In the genomic region with DNA sequence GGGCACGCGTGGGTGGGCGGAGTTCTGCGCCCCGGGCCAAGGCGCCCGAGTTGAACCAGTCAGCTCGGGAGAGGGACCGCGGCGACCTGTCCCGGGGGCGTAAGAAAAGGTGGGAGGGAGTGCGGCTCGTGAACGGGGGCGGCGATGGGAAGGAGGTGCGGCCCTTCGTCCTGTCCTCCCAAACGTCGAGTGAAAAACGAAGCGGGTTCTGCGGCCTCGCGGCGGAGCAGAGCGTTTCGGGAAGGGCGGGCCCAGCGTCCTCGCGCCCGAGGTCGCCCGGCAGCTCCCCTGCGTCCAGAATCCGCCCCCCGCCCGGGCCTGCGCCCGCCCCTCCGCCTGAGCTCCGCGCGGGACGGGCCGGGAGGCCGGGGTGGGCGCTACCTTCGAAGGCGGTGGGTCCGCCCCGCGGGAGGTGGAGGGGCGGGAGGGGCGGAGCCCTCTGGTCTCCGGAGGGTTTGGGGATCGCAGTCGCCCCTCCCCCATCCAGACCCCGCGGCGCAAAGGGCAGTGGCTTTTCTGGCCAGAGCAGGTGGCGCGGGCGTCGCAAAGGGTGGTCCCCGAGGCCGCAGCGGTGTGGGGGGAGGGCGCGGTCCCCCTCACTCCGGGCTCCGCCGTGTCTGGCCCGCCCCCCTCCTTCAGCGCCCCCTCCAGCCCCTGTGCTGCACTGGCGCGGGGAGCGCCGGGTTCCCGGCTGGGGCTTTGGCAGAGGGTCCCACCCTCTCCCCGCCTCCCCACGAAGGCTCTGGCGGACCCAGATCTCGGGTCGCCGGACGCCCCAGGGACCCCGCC, we compare ENCODE assay signal across 1 cellular context.
TF ChIP-seq lines count a peak whose summit lies in the region.

No MANE protein-coding gene starts in this region.

TF ChIP-seq in HepG2, 621 proteins besides CTCF, POLR2A, EP300 and RAD21 (continued from another document and continues in another):
- TF ChIP-seq KAT7 (CRISPR knock-in tag; IDR thresholded peaks at IDR 0.05; ENCODE audit: borderline replicate concordance), result no peak
- no peak for TF ChIP-seq HMG20B (CRISPR knock-in tag; conservative IDR thresholded peaks at IDR 0.05)
- peak; percentile 87; the same call in 1 of the 2 replicates for TF ChIP-seq ZSCAN25 (CRISPR knock-in tag; IDR thresholded peaks at IDR 0.05)
- peak; percentile 39; the same call in 1 of the 2 replicates for TF ChIP-seq SP4 (CRISPR knock-in tag; IDR thresholded peaks at IDR 0.05)
- TF ChIP-seq ZNF550 (CRISPR knock-in tag; IDR thresholded peaks at IDR 0.05; ENCODE audit: borderline replicate concordance), result no peak
- TF ChIP-seq, protein P1, sequence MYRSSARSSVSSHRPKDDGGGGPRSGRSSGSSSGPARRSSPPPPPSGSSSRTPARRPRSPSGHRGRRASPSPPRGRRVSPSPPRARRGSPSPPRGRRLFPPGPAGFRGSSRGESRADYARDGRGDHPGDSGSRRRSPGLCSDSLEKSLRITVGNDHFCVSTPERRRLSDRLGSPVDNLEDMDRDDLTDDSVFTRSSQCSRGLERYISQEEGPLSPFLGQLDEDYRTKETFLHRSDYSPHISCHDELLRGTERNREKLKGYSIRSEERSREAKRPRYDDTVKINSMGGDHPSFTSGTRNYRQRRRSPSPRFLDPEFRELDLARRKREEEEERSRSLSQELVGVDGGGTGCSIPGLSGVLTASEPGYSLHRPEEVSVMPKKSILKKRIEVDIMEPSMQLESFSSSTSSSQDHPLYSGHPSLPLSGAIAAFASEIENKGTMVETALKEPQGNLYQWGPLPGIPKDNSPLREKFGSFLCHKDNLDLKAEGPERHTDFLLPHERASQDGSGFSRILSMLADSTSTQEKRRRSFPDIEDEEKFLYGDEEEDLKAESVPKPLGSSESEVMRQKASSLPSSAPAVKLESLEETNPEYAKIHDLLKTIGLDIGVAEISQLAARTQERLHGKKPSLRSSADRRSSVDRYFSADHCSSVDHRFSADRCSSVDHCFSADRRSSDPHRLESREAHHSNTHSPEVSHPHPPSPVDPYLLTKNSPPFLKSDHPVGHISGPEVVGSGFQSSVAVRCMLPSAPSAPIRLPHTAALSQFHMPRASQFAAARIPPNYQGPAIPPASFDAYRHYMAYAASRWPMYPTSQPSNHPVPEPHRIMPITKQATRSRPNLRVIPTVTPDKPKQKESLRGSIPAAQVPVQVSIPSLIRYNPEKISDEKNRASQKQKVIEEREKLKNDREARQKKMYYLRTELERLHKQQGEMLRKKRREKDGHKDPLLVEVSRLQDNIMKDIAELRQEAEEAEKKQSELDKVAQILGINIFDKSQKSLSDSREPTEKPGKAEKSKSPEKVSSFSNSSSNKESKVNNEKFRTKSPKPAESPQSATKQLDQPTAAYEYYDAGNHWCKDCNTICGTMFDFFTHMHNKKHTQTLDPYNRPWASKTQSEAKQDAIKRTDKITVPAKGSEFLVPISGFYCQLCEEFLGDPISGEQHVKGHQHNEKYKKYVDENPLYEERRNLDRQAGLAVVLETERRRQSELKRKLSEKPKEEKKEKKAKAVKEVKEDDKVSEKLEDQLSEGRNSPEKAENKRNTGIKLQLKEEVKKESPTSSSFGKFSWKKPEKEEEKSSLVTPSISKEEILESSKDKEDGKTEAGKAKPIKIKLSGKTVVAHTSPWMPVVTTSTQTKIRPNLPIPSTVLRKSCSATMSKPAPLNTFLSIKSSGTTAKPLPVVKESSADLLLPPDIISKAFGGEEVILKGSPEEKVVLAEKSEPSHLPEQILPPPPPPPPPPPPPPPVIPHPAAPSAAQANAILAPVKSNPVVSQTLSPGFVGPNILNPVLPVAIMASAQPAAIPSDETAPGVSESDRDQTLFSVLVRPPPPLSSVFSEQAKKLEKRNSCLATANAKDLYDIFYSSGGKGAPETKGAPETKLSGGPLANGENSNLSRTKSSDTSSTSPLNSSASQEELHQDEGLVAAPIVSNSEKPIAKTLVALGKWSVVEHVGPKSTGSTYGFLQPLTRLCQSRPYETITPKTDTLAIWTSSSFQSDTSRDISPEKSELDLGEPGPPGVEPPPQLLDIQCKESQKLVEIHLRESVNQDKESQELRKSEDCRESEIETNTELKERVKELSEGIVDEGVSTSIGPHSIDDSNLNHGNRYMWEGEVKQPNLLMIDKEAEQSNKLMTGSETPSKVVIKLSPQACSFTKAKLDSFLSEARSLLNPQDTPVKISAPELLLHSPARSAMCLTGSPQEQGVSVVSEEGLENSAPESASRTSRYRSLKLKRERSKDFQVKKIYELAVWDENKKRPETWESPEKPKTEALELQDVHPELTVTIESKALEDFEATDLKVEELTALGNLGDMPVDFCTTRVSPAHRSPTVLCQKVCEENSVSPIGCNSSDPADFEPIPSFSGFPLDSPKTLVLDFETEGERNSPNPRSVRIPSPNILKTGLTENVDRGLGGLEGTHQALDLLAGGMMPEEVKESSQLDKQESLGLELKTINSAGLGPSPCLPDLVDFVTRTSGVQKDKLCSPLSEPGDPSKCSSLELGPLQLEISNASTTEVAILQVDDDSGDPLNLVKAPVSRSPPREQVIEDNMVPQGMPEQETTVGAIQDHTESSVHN (CRISPR knock-in tag; IDR thresholded peaks at IDR 0.05), result no peak
- TF ChIP-seq, protein P2, sequence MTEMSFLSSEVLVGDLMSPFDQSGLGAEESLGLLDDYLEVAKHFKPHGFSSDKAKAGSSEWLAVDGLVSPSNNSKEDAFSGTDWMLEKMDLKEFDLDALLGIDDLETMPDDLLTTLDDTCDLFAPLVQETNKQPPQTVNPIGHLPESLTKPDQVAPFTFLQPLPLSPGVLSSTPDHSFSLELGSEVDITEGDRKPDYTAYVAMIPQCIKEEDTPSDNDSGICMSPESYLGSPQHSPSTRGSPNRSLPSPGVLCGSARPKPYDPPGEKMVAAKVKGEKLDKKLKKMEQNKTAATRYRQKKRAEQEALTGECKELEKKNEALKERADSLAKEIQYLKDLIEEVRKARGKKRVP (CRISPR knock-in tag; IDR thresholded peaks at IDR 0.05), result no peak
- TF ChIP-seq BORCS8-MEF2B (CRISPR knock-in tag; IDR thresholded peaks at IDR 0.05), result peak; percentile 73; the same call in 1 of the 2 replicates
- TF ChIP-seq, protein P3, sequence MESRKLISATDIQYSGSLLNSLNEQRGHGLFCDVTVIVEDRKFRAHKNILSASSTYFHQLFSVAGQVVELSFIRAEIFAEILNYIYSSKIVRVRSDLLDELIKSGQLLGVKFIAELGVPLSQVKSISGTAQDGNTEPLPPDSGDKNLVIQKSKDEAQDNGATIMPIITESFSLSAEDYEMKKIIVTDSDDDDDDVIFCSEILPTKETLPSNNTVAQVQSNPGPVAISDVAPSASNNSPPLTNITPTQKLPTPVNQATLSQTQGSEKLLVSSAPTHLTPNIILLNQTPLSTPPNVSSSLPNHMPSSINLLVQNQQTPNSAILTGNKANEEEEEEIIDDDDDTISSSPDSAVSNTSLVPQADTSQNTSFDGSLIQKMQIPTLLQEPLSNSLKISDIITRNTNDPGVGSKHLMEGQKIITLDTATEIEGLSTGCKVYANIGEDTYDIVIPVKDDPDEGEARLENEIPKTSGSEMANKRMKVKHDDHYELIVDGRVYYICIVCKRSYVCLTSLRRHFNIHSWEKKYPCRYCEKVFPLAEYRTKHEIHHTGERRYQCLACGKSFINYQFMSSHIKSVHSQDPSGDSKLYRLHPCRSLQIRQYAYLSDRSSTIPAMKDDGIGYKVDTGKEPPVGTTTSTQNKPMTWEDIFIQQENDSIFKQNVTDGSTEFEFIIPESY (CRISPR knock-in tag; IDR thresholded peaks at IDR 0.05), result no peak
- 0 out of 2 replicates have a peak, but pooled peaks have one; percentile 38 for TF ChIP-seq ZFYVE20 (CRISPR knock-in tag; IDR thresholded peaks at IDR 0.05; ENCODE audit: borderline replicate concordance, low read depth)
- TF ChIP-seq RFXANK (CRISPR knock-in tag; IDR thresholded peaks at IDR 0.05), result 0 out of 2 replicates have a peak, but pooled peaks have one; percentile 22
- TF ChIP-seq, protein P4, sequence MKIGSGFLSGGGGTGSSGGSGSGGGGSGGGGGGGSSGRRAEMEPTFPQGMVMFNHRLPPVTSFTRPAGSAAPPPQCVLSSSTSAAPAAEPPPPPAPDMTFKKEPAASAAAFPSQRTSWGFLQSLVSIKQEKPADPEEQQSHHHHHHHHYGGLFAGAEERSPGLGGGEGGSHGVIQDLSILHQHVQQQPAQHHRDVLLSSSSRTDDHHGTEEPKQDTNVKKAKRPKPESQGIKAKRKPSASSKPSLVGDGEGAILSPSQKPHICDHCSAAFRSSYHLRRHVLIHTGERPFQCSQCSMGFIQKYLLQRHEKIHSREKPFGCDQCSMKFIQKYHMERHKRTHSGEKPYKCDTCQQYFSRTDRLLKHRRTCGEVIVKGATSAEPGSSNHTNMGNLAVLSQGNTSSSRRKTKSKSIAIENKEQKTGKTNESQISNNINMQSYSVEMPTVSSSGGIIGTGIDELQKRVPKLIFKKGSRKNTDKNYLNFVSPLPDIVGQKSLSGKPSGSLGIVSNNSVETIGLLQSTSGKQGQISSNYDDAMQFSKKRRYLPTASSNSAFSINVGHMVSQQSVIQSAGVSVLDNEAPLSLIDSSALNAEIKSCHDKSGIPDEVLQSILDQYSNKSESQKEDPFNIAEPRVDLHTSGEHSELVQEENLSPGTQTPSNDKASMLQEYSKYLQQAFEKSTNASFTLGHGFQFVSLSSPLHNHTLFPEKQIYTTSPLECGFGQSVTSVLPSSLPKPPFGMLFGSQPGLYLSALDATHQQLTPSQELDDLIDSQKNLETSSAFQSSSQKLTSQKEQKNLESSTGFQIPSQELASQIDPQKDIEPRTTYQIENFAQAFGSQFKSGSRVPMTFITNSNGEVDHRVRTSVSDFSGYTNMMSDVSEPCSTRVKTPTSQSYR (CRISPR knock-in tag; IDR thresholded peaks at IDR 0.05; ENCODE audit: borderline replicate concordance), result peak; percentile 96
- 0 out of 2 replicates have a peak, but pooled peaks have one; percentile 72 for TF ChIP-seq ZNF354B (CRISPR knock-in tag; IDR thresholded peaks at IDR 0.05)
- TF ChIP-seq ZNF460 (CRISPR knock-in tag; IDR thresholded peaks at IDR 0.05; ENCODE audit: borderline replicate concordance), result 0 out of 2 replicates have a peak, but pooled peaks have one; percentile 19
- no peak for TF ChIP-seq ZNF660 (CRISPR knock-in tag; IDR thresholded peaks at IDR 0.05; ENCODE audit: borderline replicate concordance, low read depth)
- TF ChIP-seq, protein P5, sequence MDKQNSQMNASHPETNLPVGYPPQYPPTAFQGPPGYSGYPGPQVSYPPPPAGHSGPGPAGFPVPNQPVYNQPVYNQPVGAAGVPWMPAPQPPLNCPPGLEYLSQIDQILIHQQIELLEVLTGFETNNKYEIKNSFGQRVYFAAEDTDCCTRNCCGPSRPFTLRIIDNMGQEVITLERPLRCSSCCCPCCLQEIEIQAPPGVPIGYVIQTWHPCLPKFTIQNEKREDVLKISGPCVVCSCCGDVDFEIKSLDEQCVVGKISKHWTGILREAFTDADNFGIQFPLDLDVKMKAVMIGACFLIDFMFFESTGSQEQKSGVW (CRISPR knock-in tag; IDR thresholded peaks at IDR 0.05; ENCODE audit: borderline replicate concordance), result no peak
- TF ChIP-seq ZNF841 (CRISPR knock-in tag; IDR thresholded peaks at IDR 0.05; ENCODE audit: borderline replicate concordance), result no peak
- TF ChIP-seq, protein P6, sequence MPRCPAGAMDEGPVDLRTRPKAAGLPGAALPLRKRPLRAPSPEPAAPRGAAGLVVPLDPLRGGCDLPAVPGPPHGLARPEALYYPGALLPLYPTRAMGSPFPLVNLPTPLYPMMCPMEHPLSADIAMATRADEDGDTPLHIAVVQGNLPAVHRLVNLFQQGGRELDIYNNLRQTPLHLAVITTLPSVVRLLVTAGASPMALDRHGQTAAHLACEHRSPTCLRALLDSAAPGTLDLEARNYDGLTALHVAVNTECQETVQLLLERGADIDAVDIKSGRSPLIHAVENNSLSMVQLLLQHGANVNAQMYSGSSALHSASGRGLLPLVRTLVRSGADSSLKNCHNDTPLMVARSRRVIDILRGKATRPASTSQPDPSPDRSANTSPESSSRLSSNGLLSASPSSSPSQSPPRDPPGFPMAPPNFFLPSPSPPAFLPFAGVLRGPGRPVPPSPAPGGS (CRISPR knock-in tag; IDR thresholded peaks at IDR 0.05), result peak; percentile 43
- no peak; the same call in 1 of the 2 replicates for TF ChIP-seq ZNF3 (CRISPR knock-in tag; IDR thresholded peaks at IDR 0.05)
- peak; percentile 6; the same call in 1 of the 2 replicates for TF ChIP-seq ZNF747 (CRISPR knock-in tag; IDR thresholded peaks at IDR 0.05; ENCODE audit: borderline replicate concordance)
- TF ChIP-seq, protein P7, sequence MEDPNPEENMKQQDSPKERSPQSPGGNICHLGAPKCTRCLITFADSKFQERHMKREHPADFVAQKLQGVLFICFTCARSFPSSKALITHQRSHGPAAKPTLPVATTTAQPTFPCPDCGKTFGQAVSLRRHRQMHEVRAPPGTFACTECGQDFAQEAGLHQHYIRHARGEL (CRISPR knock-in tag; IDR thresholded peaks at IDR 0.05), result no peak
- 0 out of 2 replicates have a peak, but pooled peaks have one; percentile 18 for TF ChIP-seq ZNF383 (CRISPR knock-in tag; IDR thresholded peaks at IDR 0.05; ENCODE audit: borderline replicate concordance)
- TF ChIP-seq HNF4G (IDR thresholded peaks at IDR 0.05; ENCODE audit: borderline replicate concordance, low read depth, low read length), result peak; percentile 70
- TF ChIP-seq HNF4G (CRISPR knock-in tag; IDR thresholded peaks at IDR 0.05; ENCODE audit: borderline replicate concordance, low read depth), result peak; percentile 24; the same call in 1 of the 2 replicates
- TF ChIP-seq TEAD2 (CRISPR knock-in tag; IDR thresholded peaks at IDR 0.05), result peak; percentile 80; the same call in 1 of the 2 replicates
- TF ChIP-seq, protein P8, sequence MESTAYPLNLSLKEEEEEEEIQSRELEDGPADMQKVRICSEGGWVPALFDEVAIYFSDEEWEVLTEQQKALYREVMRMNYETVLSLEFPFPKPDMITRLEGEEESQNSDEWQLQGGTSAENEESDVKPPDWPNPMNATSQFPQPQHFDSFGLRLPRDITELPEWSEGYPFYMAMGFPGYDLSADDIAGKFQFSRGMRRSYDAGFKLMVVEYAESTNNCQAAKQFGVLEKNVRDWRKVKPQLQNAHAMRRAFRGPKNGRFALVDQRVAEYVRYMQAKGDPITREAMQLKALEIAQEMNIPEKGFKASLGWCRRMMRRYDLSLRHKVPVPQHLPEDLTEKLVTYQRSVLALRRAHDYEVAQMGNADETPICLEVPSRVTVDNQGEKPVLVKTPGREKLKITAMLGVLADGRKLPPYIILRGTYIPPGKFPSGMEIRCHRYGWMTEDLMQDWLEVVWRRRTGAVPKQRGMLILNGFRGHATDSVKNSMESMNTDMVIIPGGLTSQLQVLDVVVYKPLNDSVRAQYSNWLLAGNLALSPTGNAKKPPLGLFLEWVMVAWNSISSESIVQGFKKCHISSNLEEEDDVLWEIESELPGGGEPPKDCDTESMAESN (CRISPR knock-in tag; conservative IDR thresholded peaks at IDR 0.05), result no peak; the same call in 1 of the 2 replicates
- TF ChIP-seq, protein P9, sequence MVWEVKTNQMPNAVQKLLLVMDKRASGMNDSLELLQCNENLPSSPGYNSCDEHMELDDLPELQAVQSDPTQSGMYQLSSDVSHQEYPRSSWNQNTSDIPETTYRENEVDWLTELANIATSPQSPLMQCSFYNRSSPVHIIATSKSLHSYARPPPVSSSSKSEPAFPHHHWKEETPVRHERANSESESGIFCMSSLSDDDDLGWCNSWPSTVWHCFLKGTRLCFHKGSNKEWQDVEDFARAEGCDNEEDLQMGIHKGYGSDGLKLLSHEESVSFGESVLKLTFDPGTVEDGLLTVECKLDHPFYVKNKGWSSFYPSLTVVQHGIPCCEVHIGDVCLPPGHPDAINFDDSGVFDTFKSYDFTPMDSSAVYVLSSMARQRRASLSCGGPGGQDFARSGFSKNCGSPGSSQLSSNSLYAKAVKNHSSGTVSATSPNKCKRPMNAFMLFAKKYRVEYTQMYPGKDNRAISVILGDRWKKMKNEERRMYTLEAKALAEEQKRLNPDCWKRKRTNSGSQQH (CRISPR knock-in tag; IDR thresholded peaks at IDR 0.05; ENCODE audit: low read depth), result no peak
- TF ChIP-seq ZNF644 (CRISPR knock-in tag; IDR thresholded peaks at IDR 0.05; ENCODE audit: low read depth), result no peak
- no peak for TF ChIP-seq RAD51 (IDR thresholded peaks at IDR 0.05; ENCODE audit: borderline replicate concordance)
- TF ChIP-seq GABPA (IDR thresholded peaks at IDR 0.05; ENCODE audit: low read depth, low read length), result 0 out of 2 replicates have a peak, but pooled peaks have one; percentile 6
- no peak for TF ChIP-seq GABPA (CRISPR knock-in tag; IDR thresholded peaks at IDR 0.05; ENCODE audit: low read depth)
